Comparison of ENCODE assay signal across 1 cellular context in the genomic region with DNA sequence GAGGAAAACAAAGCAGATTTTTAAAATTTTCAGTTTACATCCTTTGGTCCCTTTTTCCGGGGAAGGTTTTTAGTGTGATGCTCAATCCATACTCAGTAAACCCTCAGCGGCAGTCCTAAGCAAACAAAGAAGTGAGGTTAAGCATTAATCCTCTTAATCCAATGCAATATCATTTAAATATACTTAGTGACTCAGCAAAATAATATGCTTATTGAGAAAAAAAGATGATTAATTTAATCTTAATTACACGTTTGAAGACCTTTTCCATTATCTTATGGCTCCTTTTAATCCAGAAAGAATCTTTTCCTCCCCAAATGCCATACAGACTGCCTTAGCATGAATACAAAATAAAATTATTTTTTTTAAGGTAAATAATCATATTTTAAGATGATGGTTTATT.
TF ChIP-seq lines count a peak whose summit lies in the region.

A gene (minus strand): TSS at position 108 of the 400 bp plus-strand sequence. CDS start 328 bp downstream, outside the sequence.

TF ChIP-seq in H1, 55 proteins besides CTCF, POLR2A, EP300 and RAD21 (continued from another document):
- TF ChIP-seq ASH2L (IDR thresholded peaks at IDR 0.05; ENCODE audit: low read length) (no peak), SIRT6 (IDR thresholded peaks at IDR 0.05; ENCODE audit: low read length) (no peak), SIX5 (IDR thresholded peaks at IDR 0.05; ENCODE audit: low read depth, low read length) (no peak), BCL11A (IDR thresholded peaks at IDR 0.05; ENCODE audit: low read depth in 2 of 2, low read length in 2 of 2) (no peak), POU5F1 (IDR thresholded peaks at IDR 0.05; ENCODE audit: low read depth, low read length) (no peak), ZNF274 (IDR thresholded peaks at IDR 0.05; ENCODE audit: borderline replicate concordance, extremely low read depth, low read length) (no peak), PHF8 (conservative IDR thresholded peaks at IDR 0.05; ENCODE audit: low read depth, low read length) (no peak), SP1 (IDR thresholded peaks at IDR 0.05; ENCODE audit: low read depth, low read length) (no peak), RBBP5 (IDR thresholded peaks at IDR 0.05; ENCODE audit: borderline replicate concordance, low read depth, low read length) (no peak)
- TF ChIP-seq, protein P1, sequence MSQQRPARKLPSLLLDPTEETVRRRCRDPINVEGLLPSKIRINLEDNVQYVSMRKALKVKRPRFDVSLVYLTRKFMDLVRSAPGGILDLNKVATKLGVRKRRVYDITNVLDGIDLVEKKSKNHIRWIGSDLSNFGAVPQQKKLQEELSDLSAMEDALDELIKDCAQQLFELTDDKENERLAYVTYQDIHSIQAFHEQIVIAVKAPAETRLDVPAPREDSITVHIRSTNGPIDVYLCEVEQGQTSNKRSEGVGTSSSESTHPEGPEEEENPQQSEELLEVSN (IDR thresholded peaks at IDR 0.05): no peak
